ENCODE assay signal across 9 cellular contexts in the genomic region with DNA sequence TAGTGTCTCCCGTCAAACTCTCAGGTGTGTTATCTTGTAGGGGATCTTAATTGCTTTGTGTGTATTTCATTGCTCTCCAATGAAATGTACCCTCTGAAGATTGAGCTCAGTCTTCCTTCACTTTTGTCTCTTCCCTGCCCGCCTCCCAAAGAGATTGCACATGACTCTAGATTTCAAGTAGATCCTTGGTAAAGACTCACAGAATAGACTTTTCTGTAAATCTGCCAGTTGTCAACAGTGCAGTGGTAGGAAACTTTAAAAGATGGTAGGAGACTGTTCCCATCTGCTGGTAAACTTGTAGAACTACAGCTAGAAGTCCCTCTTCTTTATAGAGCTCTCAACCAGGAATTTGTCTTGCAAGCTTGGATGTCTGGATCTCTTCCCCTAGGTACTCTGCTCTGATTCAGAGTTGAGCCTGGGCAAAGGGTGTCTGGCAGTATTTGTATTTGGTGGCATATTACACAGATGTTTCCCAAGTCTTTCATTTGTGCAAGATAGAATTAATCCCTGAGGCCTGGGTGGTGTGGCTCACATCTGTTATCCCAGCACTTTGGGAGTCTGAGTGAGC. TPM values are rescaled to one million over a fixed set of nuclear protein-coding genes. Genes with fewer than 3 reads are reported as not detected.
DNase-seq lines count a peak whose midpoint lies in the region; ATAC-seq, FAIRE-seq and TF ChIP-seq lines count a peak whose summit lies in the region.
"Had no signal": no experiment of that assay in that cellular context is flagged by ENCODE, and none has a peak within 500 bp of the region (broad histone marks: within the 10 kb centered on the region; RNA-seq: fewer than 3 reads in every experiment).

No MANE protein-coding gene starts in this region.

- H3K4ac ChIP-seq in H1 (replicated peaks; ENCODE audit: insufficient read length, low read depth, low read length): no peak overlapping the region

- H3K36me3 ChIP-seq in Karpas-422 (ENCODE audit: insufficient read depth, low read length) (no peaks in the 10 kb centered on the region), H1 (ENCODE audit: control insufficient read depth in 2 of 4, insufficient read depth in 4 of 4, low read length in 3 of 4) (no peaks in the 10 kb centered on the region)
- H3K36me3 ChIP-seq: BLaER1 treated with 17β-estradiol and CSF1 and Interleukin-3, amounts not matched to agents 10 nM and 100 nM had no signal

- H3K79me2 ChIP-seq in Karpas-422 (ENCODE audit: low read length) (no peaks in the 10 kb centered on the region), H1 (ENCODE audit: control insufficient read depth in 1 of 2, insufficient read depth in 2 of 2, low read length in 2 of 2) (no peaks in the 10 kb centered on the region)

- POLR2A ChIA-PET in activated CD4-positive, alpha-beta T cell treated with anti-CD3 and anti-CD28 coated beads for 36 hours (lab: Charles Lee): no interaction called here
- POLR2A ChIA-PET in H1 (lab: Charles Lee; ENCODE audit: partially characterized antibody): interaction anchor here (0.8 kb wide), 1 partner anchor 34 kb away, joined by 3 read pairs; no protein-coding TSS in a partner anchor

- H3K9me2 ChIP-seq in Karpas-422 (replicated peaks; ENCODE audit: insufficient read depth, low read length): no peaks in the 10 kb centered on the region

- no peaks in the 10 kb centered on the region for H3K23me2 ChIP-seq in H1 (ENCODE audit: low read depth, low read length)

- H4K20me1 ChIP-seq in Karpas-422 (ENCODE audit: insufficient read depth, low read depth, low read length): no peaks in the 10 kb centered on the region
- no peaks in the 10 kb centered on the region for H4K20me1 ChIP-seq in H1 (replicated peaks in 1 of 2; ENCODE audit: control insufficient read depth in 1 of 2, insufficient read depth in 2 of 2, low read length in 2 of 2)
- H4K20me1 ChIP-seq: BLaER1 treated with 17β-estradiol and CSF1 and Interleukin-3, amounts not matched to agents 10 nM and 100 nM had no signal

- H3K4me1 ChIP-seq in Karpas-422 (ENCODE audit: low read length) (no peaks in the 10 kb centered on the region), H1 (replicated peaks in 1 of 4; ENCODE audit: control insufficient read depth in 3 of 4, insufficient read depth in 4 of 4, low read length in 3 of 4) (no peaks in the 10 kb centered on the region)

- no peaks in the 10 kb centered on the region for H3K36me3 Mint-ChIP-seq in activated CD4-positive, alpha-beta T cell treated with anti-CD3 and anti-CD28 coated beads for 36 hours (ENCODE audit: low read depth)
- no peaks in the 10 kb centered on the region for H3K36me3 Mint-ChIP-seq in mesothelial cell of epicardium

- no peak overlapping the region for H3K9ac ChIP-seq in Karpas-422 (ENCODE audit: low read length)
- no peak overlapping the region for H3K9ac ChIP-seq in H1 (replicated peaks in 1 of 4; ENCODE audit: extremely low read depth in 1 of 4, low read depth in 3 of 4, low read length in 3 of 4)
- H3K9ac ChIP-seq: BLaER1 treated with 17β-estradiol and CSF1 and Interleukin-3, amounts not matched to agents 10 nM and 100 nM had no signal

- TF ChIP-seq POLR2A in H1 (IDR thresholded peaks at IDR 0.05; ENCODE audit: control extremely low read depth in 1 of 2, low read depth in 2 of 2, low read length in 2 of 2): no peak

- peak overlapping the region; percentile 93; the same call in 1 of the 2 replicates for H2BK20ac ChIP-seq in H1 (ENCODE audit: low read length)

- no peaks in the 10 kb centered on the region for H3K9me3 Mint-ChIP-seq in activated CD4-positive, alpha-beta T cell treated with anti-CD3 and anti-CD28 coated beads for 36 hours (ENCODE audit: low read depth)
- H3K9me3 Mint-ChIP-seq in mesothelial cell of epicardium: no peaks in the 10 kb centered on the region

- H4K5ac ChIP-seq in H1 (ENCODE audit: insufficient read length, low read depth, low read length): no peak overlapping the region

- 55% methylated on average over 2 of the region's 2 CpGs; no CpG with 5 or more reads in 1 of the 2 experiments for WGBS in H1 (ENCODE audit: extremely low coverage in 1 of 2, insufficient coverage in 1 of 2, insufficient read length in 1 of 2, insufficient replicate concordance in 2 of 2, low coverage in 1 of 2, low lambda C conversion rate in 2 of 2, missing lambda C conversion rate in 1 of 2), 2 experiments

- H2BK120ac ChIP-seq in H1 (replicated peaks; ENCODE audit: low read depth, low read length): no peak overlapping the region

- H4K8ac ChIP-seq in H1 (ENCODE audit: extremely low read depth, insufficient read depth, low read length): no peak overlapping the region

- FAIRE-seq in H1 (lab: Jason Lieb, UNC): peak; percentile 68

- peak; percentile 87 for ATAC-seq in activated CD4-positive, alpha-beta T cell treated with anti-CD3 and anti-CD28 coated beads for 36 hours
- ATAC-seq in HG03159 (IDR thresholded peaks at IDR 0.05; ENCODE audit: unreplicated experiment) (no peak), HG03135 (IDR thresholded peaks at IDR 0.05; ENCODE audit: unreplicated experiment) (no peak)

- H2BK5ac ChIP-seq in H1 (ENCODE audit: low read depth, low read length): no peak overlapping the region

- intact Hi-C loops in activated CD4-positive, alpha-beta T cell treated with anti-CD3 and anti-CD28 coated beads for 36 hours (cut with DNase I, micrococcal nuclease): no loop called here

- no peaks in the 10 kb centered on the region for H3K4me1 Mint-ChIP-seq in activated CD4-positive, alpha-beta T cell treated with anti-CD3 and anti-CD28 coated beads for 36 hours
- peaks cover 3% of the 10 kb centered on the region for H3K4me1 Mint-ChIP-seq in mesothelial cell of epicardium

- no peak overlapping the region for H3K27ac ChIP-seq in Karpas-422 (ENCODE audit: low read length)
- no peak overlapping the region for H3K27ac ChIP-seq in H1 (ENCODE audit: low read depth, low read length)
- H3K27ac ChIP-seq: BLaER1 treated with 17β-estradiol and CSF1 and Interleukin-3, amounts not matched to agents 10 nM and 100 nM had no signal

- no peak overlapping the region for H3K14ac ChIP-seq in H1 (ENCODE audit: insufficient read length)

- peak in 2 of 3 experiments; percentile 64 to 78; a peak in 3 of 4 replicates for TF ChIP-seq CTCF in H1 (IDR thresholded peaks at IDR 0.05; ENCODE audit: control extremely low read depth in 1 of 3, insufficient read depth in 1 of 3, low read depth in 1 of 3, low read length in 3 of 3)
- TF ChIP-seq CTCF in mesothelial cell of epicardium (IDR thresholded peaks at IDR 0.05; ENCODE audit: unreplicated experiment): peak; percentile 66

- H3K27me3 ChIP-seq in Karpas-422 (ENCODE audit: low read length) (no peaks in the 10 kb centered on the region), H1 (replicated peaks in 1 of 4; ENCODE audit: control insufficient read depth in 3 of 4, extremely low read depth in 1 of 4, insufficient read depth in 3 of 4, low read length in 3 of 4) (no peaks in the 10 kb centered on the region)
- H3K27me3 ChIP-seq: BLaER1 treated with 17β-estradiol and CSF1 and Interleukin-3, amounts not matched to agents 10 nM and 100 nM had no signal

- DNase-seq in activated CD4-positive, alpha-beta T cell treated with anti-CD3 and anti-CD28 coated beads for 36 hours: no peak
- DNase-seq in activated CD4-positive, alpha-beta T cell treated with anti-CD3 and anti-CD28 coated beads for 4 hours: no peak
- DNase-seq in Karpas-422 (peak; percentile 77), RKO (ENCODE audit: low spot score) (peak; percentile 82), H1 (ENCODE audit: low read depth in 1 of 2, low spot score in 2 of 2) (no peak), mesothelial cell of epicardium (ENCODE audit: low spot score in 2 of 2, unreplicated experiment in 2 of 2) (no peak)

- H3K27me3 Mint-ChIP-seq in activated CD4-positive, alpha-beta T cell treated with anti-CD3 and anti-CD28 coated beads for 36 hours: no peaks in the 10 kb centered on the region
- no peaks in the 10 kb centered on the region for H3K27me3 Mint-ChIP-seq in mesothelial cell of epicardium (ENCODE audit: low read depth)

- H2AFZ ChIP-seq in Karpas-422 (ENCODE audit: low read length) (no peak overlapping the region), H1 (ENCODE audit: low read length) (no peak overlapping the region)

- H3K4me2 ChIP-seq in Karpas-422 (ENCODE audit: low read depth, low read length, poor library complexity, severe bottlenecking) (no peak overlapping the region), H1 (ENCODE audit: insufficient read depth in 1 of 2, low read depth in 2 of 2, low read length in 2 of 2) (no peak overlapping the region)

- no peak overlapping the region for H3K56ac ChIP-seq in H1 (replicated peaks; ENCODE audit: insufficient read length, low read depth, low read length)

- H3K4me3 ChIP-seq in Karpas-422 (ENCODE audit: low read length) (no peak overlapping the region), H1 (ENCODE audit: extremely low read depth in 1 of 4, insufficient read depth in 2 of 4, low read depth in 3 of 4, low read length in 4 of 4) (no peak overlapping the region)
- H3K4me3 ChIP-seq: BLaER1 treated with 17β-estradiol and CSF1 and Interleukin-3, amounts not matched to agents 10 nM and 100 nM had no signal

- no peak overlapping the region for H3K4me3 Mint-ChIP-seq in activated CD4-positive, alpha-beta T cell treated with anti-CD3 and anti-CD28 coated beads for 36 hours
- no peak overlapping the region for H3K4me3 Mint-ChIP-seq in mesothelial cell of epicardium

- peak; percentile 87 to 92 for TF ChIP-seq RAD21 in H1 (IDR thresholded peaks at IDR 0.05 in 1 of 2, conservative IDR thresholded peaks at IDR 0.05 in 1 of 2; ENCODE audit: low read depth in 2 of 2, low read length in 2 of 2)

- no peak overlapping the region for H2BK12ac ChIP-seq in H1 (ENCODE audit: low read depth, low read length)

- no peak overlapping the region for H2BK15ac ChIP-seq in H1 (ENCODE audit: low read length)

- no peak overlapping the region for H3K23ac ChIP-seq in H1 (ENCODE audit: insufficient read length)

- H2AK5ac ChIP-seq in H1 (ENCODE audit: low read depth, low read length): no peak overlapping the region

- H3K9me3 ChIP-seq in Karpas-422 (ENCODE audit: low read length): no peaks in the 10 kb centered on the region
- H3K9me3 ChIP-seq in H1 (ENCODE audit: insufficient read depth in 2 of 2, low read depth in 1 of 2, low read length in 1 of 2): no peaks in the 10 kb centered on the region

- CTCF ChIA-PET in activated CD4-positive, alpha-beta T cell treated with anti-CD3 and anti-CD28 coated beads for 36 hours (lab: Charles Lee): interaction anchor here (0.6 to 2.0 kb wide), 9 partner anchors 9 to 174 kb away, joined by 3 to 8 read pairs (median 3); no protein-coding TSS in a partner anchor
- CTCF ChIA-PET in H1 (lab: Charles Lee; ENCODE audit: partially characterized antibody): interaction anchor here (0.7 to 4.2 kb wide), 40 partner anchors 10 to 258 kb away, joined by 3 to 33 read pairs (median 4); partner anchors contain the start of genes CCL26 and HIP1

- H3K79me1 ChIP-seq in H1 (ENCODE audit: low read depth, low read length): no peaks in the 10 kb centered on the region

- TF ChIP-seq EP300 in H1 (IDR thresholded peaks at IDR 0.05; ENCODE audit: borderline replicate concordance in 1 of 2, low read depth in 2 of 2, low read length in 2 of 2): no peak

- H3K18ac ChIP-seq in H1 (ENCODE audit: extremely low read depth, low read length): peak overlapping the region; percentile 4

- H3K27ac Mint-ChIP-seq in activated CD4-positive, alpha-beta T cell treated with anti-CD3 and anti-CD28 coated beads for 36 hours: peak overlapping the region; percentile 1
- no peak overlapping the region for H3K27ac Mint-ChIP-seq in mesothelial cell of epicardium

- no peak overlapping the region for H4K91ac ChIP-seq in H1 (replicated peaks; ENCODE audit: insufficient read length, low read length)

RNA-seq across cellular contexts. Expression of gene CCL26, which starts 9.6 kb away (rescaled TPM):
- total RNA-seq in activated CD4-positive, alpha-beta T cell treated with anti-CD3 and anti-CD28 coated beads for 36 hours: under 1 TPM in 1 of 2 experiments, not detected in 1; 0.39 TPM
- total RNA-seq in Karpas-422 (2014; rRNA removed; shearing (Covaris generic); ENCODE audit: low replicate concordance): not detected in 2 replicates
- total RNA-seq in H1 (2021; fragmentation: NEBNext Ultra II Directional; extraction: Animal tissue kit (Norgen Biotek cat#: 25700)): 14.8 and 14.9 TPM in 2 replicates
- 5.4 and 8.7 TPM in 2 replicates for polyA plus RNA-seq in H1 (2011; rRNA removed)
- polyA plus RNA-seq in H1 (2011; cell fraction: cytosol; rRNA removed): 4.8 TPM
- polyA plus RNA-seq in H1 (2011; cell fraction: nucleus; rRNA removed): 9.3 TPM
- 14.6 to 19.9 TPM (median 17.0 TPM) in 4 replicates for polyA plus RNA-seq in H1 (2012, experiment 1 of 2)
- 44.7 TPM for polyA plus RNA-seq in H1 (2012, experiment 2 of 2)
- 70.5 TPM for polyA plus RNA-seq in H1 (2013, experiment 1 of 2)
- polyA plus RNA-seq in H1 (2013, experiment 2 of 2): 86.8 TPM
- polyA minus RNA-seq in H1 (2011; rRNA and poly(A)+ RNA removed): 3.2 and 3.3 TPM in 2 replicates
- 7.8 TPM for polyA minus RNA-seq in H1 (2011; cell fraction: cytosol; rRNA and poly(A)+ RNA removed)
- 1.6 TPM for polyA minus RNA-seq in H1 (2011; cell fraction: nucleus; rRNA and poly(A)+ RNA removed)
- total RNA-seq in mesothelial cell of epicardium: not detected in 3 replicates

RNA-seq across cellular contexts. Expression of gene HIP1, which starts 23.7 kb away (rescaled TPM):
- 1 to 10 TPM; 4.1 to 5.0 TPM for total RNA-seq in activated CD4-positive, alpha-beta T cell treated with anti-CD3 and anti-CD28 coated beads for 36 hours
- total RNA-seq in Karpas-422 (2014; rRNA removed; shearing (Covaris generic); ENCODE audit: low replicate concordance): 0.34 and 0.47 TPM in 2 replicates
- 93.0 and 108 TPM in 2 replicates for total RNA-seq in H1 (2021; fragmentation: NEBNext Ultra II Directional; extraction: Animal tissue kit (Norgen Biotek cat#: 25700))
- 49.8 and 51.8 TPM in 2 replicates for polyA plus RNA-seq in H1 (2011; rRNA removed)
- 46.9 TPM for polyA plus RNA-seq in H1 (2011; cell fraction: cytosol; rRNA removed)
- polyA plus RNA-seq in H1 (2011; cell fraction: nucleus; rRNA removed): 82.4 TPM
- polyA plus RNA-seq in H1 (2012, experiment 1 of 2): 45.1 to 56.3 TPM (median 52.4 TPM) in 4 replicates
- 7.2 TPM for polyA plus RNA-seq in H1 (2012, experiment 2 of 2)
- 39.9 TPM for polyA plus RNA-seq in H1 (2013, experiment 1 of 2)
- polyA plus RNA-seq in H1 (2013, experiment 2 of 2): 36.5 TPM
- polyA minus RNA-seq in H1 (2011; rRNA and poly(A)+ RNA removed): 114 and 116 TPM in 2 replicates
- 59.2 TPM for polyA minus RNA-seq in H1 (2011; cell fraction: cytosol; rRNA and poly(A)+ RNA removed)
- polyA minus RNA-seq in H1 (2011; cell fraction: nucleus; rRNA and poly(A)+ RNA removed): 67.7 TPM
- total RNA-seq in mesothelial cell of epicardium: 30.9 to 33.9 TPM (median 31.5 TPM) in 3 replicates

RNA-seq across cellular contexts. Expression of gene CCL24, which starts 51.2 kb away (rescaled TPM):
- not detected for total RNA-seq in activated CD4-positive, alpha-beta T cell treated with anti-CD3 and anti-CD28 coated beads for 36 hours
- total RNA-seq in Karpas-422 (2014; rRNA removed; shearing (Covaris generic); ENCODE audit: low replicate concordance): not detected in 2 replicates
- total RNA-seq in H1 (2021; fragmentation: NEBNext Ultra II Directional; extraction: Animal tissue kit (Norgen Biotek cat#: 25700)): not detected in 2 replicates
- polyA plus RNA-seq in H1 (2011; rRNA removed): not detected in 2 replicates
- polyA plus RNA-seq in H1 (2011; cell fraction: cytosol; rRNA removed): not detected
- polyA plus RNA-seq in H1 (2011; cell fraction: nucleus; rRNA removed): not detected
- not detected in 4 replicates for polyA plus RNA-seq in H1 (2012, experiment 1 of 2)
- polyA plus RNA-seq in H1 (2012, experiment 2 of 2): not detected
- polyA plus RNA-seq in H1 (2013, experiment 1 of 2): not detected
- polyA plus RNA-seq in H1 (2013, experiment 2 of 2): not detected
- polyA minus RNA-seq in H1 (2011; rRNA and poly(A)+ RNA removed): not detected in 2 replicates
- not detected for polyA minus RNA-seq in H1 (2011; cell fraction: cytosol; rRNA and poly(A)+ RNA removed)
- polyA minus RNA-seq in H1 (2011; cell fraction: nucleus; rRNA and poly(A)+ RNA removed): not detected
- not detected in 3 replicates for total RNA-seq in mesothelial cell of epicardium

Comparison
In these comparisons a context has a peak if more than half of its experiments do, and no peak if none do; other contexts are left out.
1. DNase-seq: peak in Karpas-422 (single experiment) and RKO (single experiment); none in activated CD4-positive, alpha-beta T cell treated with anti-CD3 and anti-CD28 coated beads for 36 hours (single experiment), activated CD4-positive, alpha-beta T cell treated with anti-CD3 and anti-CD28 coated beads for 4 hours (0 of 2), H1 (0 of 2) and mesothelial cell of epicardium (0 of 2).
2. RNA of gene CCL26, which starts 9.6 kb away (total RNA-seq): 14.8 to 14.9 TPM in H1; 0.39 TPM in activated CD4-positive, alpha-beta T cell treated with anti-CD3 and anti-CD28 coated beads for 36 hours, not detected in mesothelial cell of epicardium and not detected in Karpas-422; every median in the first group is over 10 times any median in the second.